8 cellular contexts compared by ENCODE assay signal in genomic region chr13:50127017-50127725, GRCh38.
A peak's percentile ranks its signal among the peaks of the same experiment; 100 is the strongest.
DNase-seq lines count a peak whose midpoint lies in the region; ATAC-seq and TF ChIP-seq lines count a peak whose summit lies in the region.

No MANE protein-coding gene starts in this region.

- H2AFZ ChIP-seq in OCI-LY3 (ENCODE audit: low read depth, low read length) = peak overlapping the region; percentile 49

- H3K36me3 Mint-ChIP-seq in immature natural killer cell = no peaks in the 10 kb centered on the region

- DNase-seq in A673 (ENCODE audit: low spot score) (no peak), immature natural killer cell (peak; percentile 57 to 59 (median 59))
- DNase-seq in stimulated activated CD4-positive, alpha-beta T cell treated with anti-CD3 and anti-CD28 coated beads, Interleukin-4, amount 100 ng/mL, for 1 hour = peak; percentile 74

- no TSS peak for BruUV-seq in A673 (replicated peaks; lab: Mats Ljungman, UMichigan)

- peak overlapping the region; percentile 91 to 95 (median 92) for H3K27ac Mint-ChIP-seq in immature natural killer cell

- H3K9ac ChIP-seq in OCI-LY3 (ENCODE audit: low read length) = peak overlapping the region; percentile 86

- CTCF ChIA-PET in A673 (lab: Charles Lee) = interaction anchor here (0.6 kb wide), 1 partner anchor 29 kb away, joined by 3 read pairs; no protein-coding TSS in a partner anchor

- intact Hi-C loops in A673 (cut with micrococcal nuclease; ENCODE audit: unreplicated experiment) = no loop called here

- H3K36me3 ChIP-seq in A673 (ENCODE audit: insufficient read depth, low read length, poor library complexity, severe bottlenecking) = no peaks in the 10 kb centered on the region
- no peaks in the 10 kb centered on the region for H3K36me3 ChIP-seq in OCI-LY3 (replicated peaks; ENCODE audit: low read depth, low read length)

- POLR2A ChIA-PET in A673 (lab: Charles Lee; ENCODE audit: low non-redundant PET) = no interaction called here

- TF ChIP-seq CTCF in A673 (conservative IDR thresholded peaks at IDR 0.05; ENCODE audit: low read depth, low read length) = no peak
- peak; percentile 43 for TF ChIP-seq CTCF in OCI-LY3 (IDR thresholded peaks at IDR 0.05; ENCODE audit: low read depth, low read length)

- H3K4me3 ChIP-seq in A673 (ENCODE audit: low read depth, low read length, poor library complexity, severe bottlenecking) = no peak overlapping the region
- H3K4me3 ChIP-seq in OCI-LY3 (ENCODE audit: low read length) = peak overlapping the region; percentile 85

- ATAC-seq in GM18519 (IDR thresholded peaks at IDR 0.05; ENCODE audit: low FRiP score, unreplicated experiment) (no peak), GM18517 (IDR thresholded peaks at IDR 0.05; ENCODE audit: unreplicated experiment) (no peak), GM19397 (IDR thresholded peaks at IDR 0.05; ENCODE audit: unreplicated experiment) (no peak)

- H3K27me3 ChIP-seq in A673 (replicated peaks; ENCODE audit: insufficient read depth, low read depth, low read length, poor library complexity) (no peaks in the 10 kb centered on the region), OCI-LY3 (ENCODE audit: low read depth, low read length) (peaks cover 13% of the 10 kb centered on the region)

- peaks cover 53 to 65% of the 10 kb centered on the region in 2 donors for H3K4me1 Mint-ChIP-seq in immature natural killer cell

- H3K4me1 ChIP-seq in A673 (ENCODE audit: insufficient read depth, low read length, poor library complexity, severe bottlenecking) (peaks cover 27% of the 10 kb centered on the region), OCI-LY3 (ENCODE audit: low read length) (peaks cover 64% of the 10 kb centered on the region)

- H3K4me3 Mint-ChIP-seq in immature natural killer cell = peak overlapping the region; percentile 85 to 98 (median 90)

- H3K9me3 ChIP-seq in A673 (ENCODE audit: low read depth, low read length, poor library complexity, severe bottlenecking) = no peaks in the 10 kb centered on the region
- no peaks in the 10 kb centered on the region for H3K9me3 ChIP-seq in OCI-LY3 (ENCODE audit: insufficient read depth, low read length)

- peak overlapping the region; percentile 97 for H3K4me2 ChIP-seq in OCI-LY3 (ENCODE audit: low read length)

- H3K9me3 Mint-ChIP-seq in immature natural killer cell = peaks cover 0 to 2% (median 0%) of the 10 kb centered on the region in 6 donors

- H3K79me2 ChIP-seq in OCI-LY3 (ENCODE audit: low read length) = peaks cover 8% of the 10 kb centered on the region; the same call in 1 of the 2 replicates

- peak overlapping the region; percentile 99 for H3K27ac ChIP-seq in A673 (ENCODE audit: low read depth, low read length, poor library complexity, severe bottlenecking)
- peak overlapping the region; percentile 83; the same call in 1 of the 2 replicates for H3K27ac ChIP-seq in OCI-LY3 (ENCODE audit: low read length)
- peak overlapping the region; percentile 99 for H3K27ac ChIP-seq in angular gyrus (ENCODE audit: low read depth, low read length)

- peaks cover 38 to 67% (median 56%) of the 10 kb centered on the region in 3 donors for H3K27me3 Mint-ChIP-seq in immature natural killer cell (ENCODE audit: low read depth in 3 of 3)

- 0 out of 2 replicates have a peak, but pooled peaks cover under 1% of the 10 kb centered on the region for H4K20me1 ChIP-seq in OCI-LY3 (ENCODE audit: insufficient read depth, low read length)
